9 cellular contexts compared by ENCODE assay signal in genomic region chr4:61889117-61889516, GRCh38.
"Had no signal": no experiment of that assay in that cellular context is flagged by ENCODE, and none has a peak within 500 bp of the region (broad histone marks: within the 10 kb centered on the region; RNA-seq: fewer than 3 reads in every experiment).

No MANE protein-coding gene starts in this region.

- H3K4me3 ChIP-seq: K562 had no signal

- FAIRE-seq: HepG2, HTR-8/SVneo, K562 had no signal

- H3K4me2 ChIP-seq: KMS-11 had no signal

- H3K9ac ChIP-seq: KMS-11 had no signal

- DNase-seq: IMR-90, KBM-7, KG1 had no signal

- H3K4me3 Mint-ChIP-seq: IgD-negative memory B cell had no signal

- H3K27ac ChIP-seq: HL-60, KMS-11 had no signal

- H3K27me3 Mint-ChIP-seq: IgD-negative memory B cell had no signal

- H3K36me3 Mint-ChIP-seq: IgD-negative memory B cell had no signal

- ATAC-seq: HepG2, K562 had no signal

- H3K27ac Mint-ChIP-seq: IgD-negative memory B cell had no signal

- H3K4me1 Mint-ChIP-seq: IgD-negative memory B cell had no signal
